ENCODE assay signal across 23 cellular contexts in genomic region chr12:33708935-33709334, GRCh38.
"Had no signal": no experiment of that assay in that cellular context is flagged by ENCODE, and none has a peak within 500 bp of the region (broad histone marks: within the 10 kb centered on the region; RNA-seq: fewer than 3 reads in every experiment).

No MANE protein-coding gene starts in this region.

- H3K27ac ChIP-seq: coronary artery, dorsolateral prefrontal cortex, epithelial cell of prostate, esophagus squamous epithelium, gastrocnemius medialis, heart right ventricle, left lung, lower lobe of right lung had no signal

- DNase-seq: dermis blood vessel endothelial cell; dorsolateral prefrontal cortex; effector CD4-positive, alpha-beta T cell; effector memory CD4-positive, alpha-beta T cell; erythroblast; esophagus squamous epithelium; foreskin fibroblast; foreskin melanocyte; gastrocnemius medialis; glutamatergic neuron; head of caudate nucleus; heart right ventricle; hippocampal formation; left cardiac atrium; left lung; left ventricle myocardium superior; lower lobe of right lung; mesenchymal stem cell; mucosa of descending colon; naive B cell had no signal

- H3K4me1 ChIP-seq: esophagus squamous epithelium, gastrocnemius medialis, heart right ventricle, left lung, lower lobe of right lung had no signal

- H3K9me3 ChIP-seq: esophagus squamous epithelium, gastrocnemius medialis, heart right ventricle, left lung, lower lobe of right lung, mucosa of descending colon had no signal

- H3K27me3 ChIP-seq: dorsolateral prefrontal cortex, esophagus squamous epithelium, gastrocnemius medialis, heart right ventricle, left lung had no signal

- H3K36me3 ChIP-seq: esophagus squamous epithelium, gastrocnemius medialis, heart right ventricle, left lung, lower lobe of right lung had no signal

- H3K4me3 ChIP-seq: coronary artery, dorsolateral prefrontal cortex, esophagus squamous epithelium, gastrocnemius medialis, heart right ventricle, left lung, lower lobe of right lung, mucosa of descending colon had no signal

- ATAC-seq: esophagus mucosa, gastrocnemius medialis, heart right ventricle, left cardiac atrium, left lung, left ventricle myocardium superior, lower lobe of right lung, mucosa of descending colon had no signal
